Comparison of ENCODE assay signal across 20 cellular contexts in genomic region chr9:121642758-121643157, GRCh38.
"Had no signal": no experiment of that assay in that cellular context is flagged by ENCODE, and none has a peak within 500 bp of the region (broad histone marks: within the 10 kb centered on the region; RNA-seq: fewer than 3 reads in every experiment).

No MANE protein-coding gene starts in this region.

- DNase-seq: IMR-90, Kasumi-1, MM.1S, NCI-H1092 treated with DMSO at 0.1 percent for 48 hours, NCI-H1417, NCI-H1436 treated with DMSO at 0.1 percent for 48 hours, NCI-H1694, NCI-H187 treated with DMSO at 0.1 percent for 48 hours, NCI-H2029 treated with DMSO at 0.1 percent for 48 hours, NCI-H2171 treated with DMSO at 0.1 percent for 48 hours, NCI-H345, NCI-H446 treated with DMSO at 0.1 percent for 48 hours, NCI-H510A treated with DMSO at 0.1 percent for 48 hours, NCI-H526, NCI-H774, PC-3, SHP77 treated with DMSO at 0.1 percent for 48 hours, SJCRH30, SW 1271, T-cell had no signal
